In genomic region chr1:21633992-21634475, GRCh38 we compare ENCODE assay signal across 25 cellular contexts. TPM values are rescaled to one million over a fixed set of nuclear protein-coding genes. Genes with fewer than 3 reads are reported as not detected.
DNase-seq lines count a peak whose midpoint lies in the region; ATAC-seq, FAIRE-seq and TF ChIP-seq lines count a peak whose summit lies in the region.
"Had no signal": no experiment of that assay in that cellular context is flagged by ENCODE, and none has a peak within 500 bp of the region (broad histone marks: within the 10 kb centered on the region; RNA-seq: fewer than 3 reads in every experiment).

No MANE protein-coding gene starts in this region.

- no peak for TF ChIP-seq POLR2A in A549 (IDR thresholded peaks at IDR 0.05; ENCODE audit: low read length)

- intact Hi-C loops in kidney (cut with DNase I) (no loop called here), pancreas (cut with DNase I) (no loop called here), Right ventricle myocardium inferior (cut with DNase I) (no loop called here)

- ATAC-seq in A549 (peak in 1 of 2 experiments; percentile 24; a peak in 3 of 6 replicates), pancreas (peak; percentile 26 to 54 (median 46)), Right ventricle myocardium inferior (no peak), GM21737 (IDR thresholded peaks at IDR 0.05; ENCODE audit: unreplicated experiment) (no peak)
- ATAC-seq: activated CD8-positive, alpha-beta memory T cell treated with anti-CD3 and anti-CD28 coated beads, Interleukin-2, amount 10 ng/mL, durations not matched to agents 7 days and 5 days; activated naive CD4-positive, alpha-beta T cell treated with anti-CD3 and anti-CD28 coated beads, Interleukin-2, amount 50 U/mL, for 72 hours; heart left ventricle had no signal

- FAIRE-seq in A549 (lab: Jason Lieb, UNC) = no peak
- FAIRE-seq in kidney (lab: Jason Lieb, UNC) = no peak
- FAIRE-seq in pancreas (lab: Jason Lieb, UNC) = no peak
- FAIRE-seq: H54, small intestine had no signal

- no peaks in the 10 kb centered on the region for H3K27me3 ChIP-seq in pancreas
- H3K27me3 ChIP-seq: ascending aorta; BLaER1 treated with 17β-estradiol and CSF1 and Interleukin-3, amounts not matched to agents 10 nM and 100 nM; MG63; SJCRH30 had no signal

- no peak for TF ChIP-seq RAD21 in A549 (conservative IDR thresholded peaks at IDR 0.05 in 1 of 2, IDR thresholded peaks at IDR 0.05 in 1 of 2)

- H3K27ac ChIP-seq in A549 (peak overlapping the region; percentile 64 to 83), kidney (ENCODE audit: low read depth in 2 of 2, low read length in 2 of 2) (peak overlapping the region; percentile 90 to 94), pancreas (peak overlapping the region; percentile 52 to 85 (median 78))
- H3K27ac ChIP-seq: ascending aorta; BLaER1 treated with 17β-estradiol and CSF1 and Interleukin-3, amounts not matched to agents 10 nM and 100 nM; heart left ventricle; SJCRH30 had no signal

- no peak overlapping the region for H3K4me3 ChIP-seq in A549
- no peak overlapping the region for H3K4me3 ChIP-seq in kidney (ENCODE audit: low read length in 2 of 2)
- no peak overlapping the region for H3K4me3 ChIP-seq in pancreas
- H3K4me3 ChIP-seq: ascending aorta; BLaER1 treated with 17β-estradiol and CSF1 and Interleukin-3, amounts not matched to agents 10 nM and 100 nM; heart left ventricle; MG63; SJCRH30 had no signal

- H3K9me3 ChIP-seq in A549 (no peaks in the 10 kb centered on the region), kidney (ENCODE audit: control insufficient read depth in 1 of 2, low read length in 2 of 2) (no peaks in the 10 kb centered on the region), pancreas (no peaks in the 10 kb centered on the region)
- H3K9me3 ChIP-seq: ascending aorta; BLaER1 treated with 17β-estradiol and CSF1 and Interleukin-3, amounts not matched to agents 10 nM and 100 nM; heart left ventricle; MG63; SJCRH30 had no signal

- H3K9ac ChIP-seq in kidney (ENCODE audit: low read length in 2 of 2) = peak overlapping the region in 1 of 2 donors; percentile 74
- H3K9ac ChIP-seq: BLaER1 treated with 17β-estradiol and CSF1 and Interleukin-3, amounts not matched to agents 10 nM and 100 nM had no signal

- no peak for TF ChIP-seq EP300 in A549 (IDR thresholded peaks at IDR 0.05)

- DNase-seq in A549 (ENCODE audit: low read depth in 1 of 2, low spot score in 1 of 2) (peak in 1 of 2 experiments; percentile 49), NCI-H2029 (lab: John Stamatoyannopoulos, UW) (peak; percentile 59), kidney (no peak), pancreas (peak in 5 of 6 donors; percentile 68 to 87 (median 70)), DMS79 treated with DMSO at 0.1 percent for 48 hours (lab: John Stamatoyannopoulos, UW) (no peak), Right ventricle myocardium inferior (ENCODE audit: missing footprints) (no peak)
- no peak for DNase-seq in activated T-cell treated with anti-CD3 and anti-CD28 coated beads, Interleukin-2, amount 50 U/mL, for 1 hour
- DNase-seq: ACHN; activated CD4-positive, alpha-beta T cell treated with anti-CD3 and anti-CD28 coated beads, Interleukin-2, amount 10 ng/mL, durations not matched to agents 7 days and 5 days; activated CD8-positive, alpha-beta memory T cell treated with anti-CD3 and anti-CD28 coated beads, Interleukin-2, amount 10 ng/mL, durations not matched to agents 7 days and 5 days; heart left ventricle; MG63; NCI-H146; NCI-H345; NCI-H82; PC-3; SJCRH30; stimulated activated naive CD4-positive, alpha-beta T cell; T-helper 1 cell had no signal

- H3K4me2 ChIP-seq in A549 = peak overlapping the region; percentile 59
- H3K4me2 ChIP-seq: BLaER1 treated with 17β-estradiol and CSF1 and Interleukin-3, amounts not matched to agents 10 nM and 100 nM had no signal

- H3K36me3 ChIP-seq in kidney (ENCODE audit: control insufficient read depth in 1 of 2, insufficient read depth in 2 of 2, low read length in 2 of 2) (peaks cover 0 to 4% of the 10 kb centered on the region in 2 donors), pancreas (no peaks in the 10 kb centered on the region)
- H3K36me3 ChIP-seq: ascending aorta; BLaER1 treated with 17β-estradiol and CSF1 and Interleukin-3, amounts not matched to agents 10 nM and 100 nM; heart left ventricle; MG63; SJCRH30 had no signal

- POLR2A ChIA-PET in A549 (lab: Yijun Ruan, JAX) = no interaction called here

- H3K4me1 ChIP-seq in A549 (peaks cover 63% of the 10 kb centered on the region), kidney (ENCODE audit: control insufficient read depth in 1 of 2, insufficient read depth in 1 of 2, low read depth in 1 of 2, low read length in 2 of 2) (peaks cover 24 to 37% of the 10 kb centered on the region in 2 donors), pancreas (peaks cover 29 to 41% (median 40%) of the 10 kb centered on the region in 3 donors)
- H3K4me1 ChIP-seq: ascending aorta had no signal

- WGBS in A549 (ENCODE audit: missing lambda C conversion rate) = no CpG with 5 or more reads among the region's 11 CpGs
- 26 to 39% methylated on average over 10 to 11 of the region's 11 CpGs for WGBS in pancreas, 2 donors

- TF ChIP-seq CTCF in A549 (IDR thresholded peaks at IDR 0.05) = no peak
- no peak for TF ChIP-seq CTCF in kidney (IDR thresholded peaks at IDR 0.05; ENCODE audit: borderline replicate concordance, extremely low read depth, insufficient read depth)
- no peak for TF ChIP-seq CTCF in pancreas (IDR thresholded peaks at IDR 0.05)

- CTCF ChIA-PET in A549 (lab: Yijun Ruan, JAX) = interaction anchor here (1.0 kb wide), 2 partner anchors 24 to 38 kb away, joined by 3 read pairs; no protein-coding TSS in a partner anchor

TF ChIP-seq in A549, 52 proteins besides CTCF, POLR2A, EP300 and RAD21:
- TF ChIP-seq NR3C1 (IDR thresholded peaks at IDR 0.05) = no peak

RNA-seq across cellular contexts. Expression of gene RAP1GAP, which starts 35.1 kb away (rescaled TPM):
- polyA plus RNA-seq in A549 (2011; rRNA removed) = 16.7 and 21.4 TPM in 2 replicates
- 8.2 and 10.2 TPM in 2 replicates for polyA plus RNA-seq in A549 (2012; cell fraction: cytosol; rRNA removed)
- 11.6 and 12.4 TPM in 2 replicates for polyA plus RNA-seq in A549 (2012; cell fraction: nucleus; rRNA removed)
- 4.3 to 5.4 TPM (median 5.1 TPM) in 3 replicates for polyA plus RNA-seq in A549 (2017; fragmentation: RNase III; extraction: RNeasy Plus Mini Kit Qiagen cat#74134 plus additional on column Dnase treatment)
- 24.1 and 28.7 TPM in 2 replicates for polyA minus RNA-seq in A549 (2011; rRNA and poly(A)+ RNA removed)
- total RNA-seq in kidney = 39.2 TPM
- 200 TPM for polyA plus RNA-seq in kidney (ENCODE audit: insufficient read depth, low read depth, low replicate concordance)
- 10 to 100 TPM; 53.4 to 93.3 (median 64.8) TPM for total RNA-seq in pancreas
- polyA plus RNA-seq in pancreas = 100 to 1,000 TPM in 1 of 2 donors, 10 to 100 TPM in 1; 83.6 to 100 TPM
- 4.5 TPM for total RNA-seq in Right ventricle myocardium inferior

Comparison
In these comparisons a context has a peak if more than half of its experiments do, and no peak if none do; other contexts are left out.
1. ATAC-seq: peak in pancreas (4 of 4); none in Right ventricle myocardium inferior (single experiment) and GM21737 (single experiment).
2. DNase-seq: peak in NCI-H2029 (single experiment) and pancreas (5 of 6); none in kidney (single experiment), activated T-cell treated with anti-CD3 and anti-CD28 coated beads, Interleukin-2, amount 50 U/mL, for 1 hour (single experiment), DMS79 treated with DMSO at 0.1 percent for 48 hours (single experiment) and Right ventricle myocardium inferior (single experiment).
3. Peak in every context shown above with its lines, with median percentiles within 50 percentile points of each other: H3K27ac ChIP-seq.